8 cellular contexts compared by ENCODE assay signal in genomic region chr10:88152720-88153119, GRCh38.
DNase-seq lines count a peak whose midpoint lies in the region; ATAC-seq, FAIRE-seq and TF ChIP-seq lines count a peak whose summit lies in the region.

No MANE protein-coding gene starts in this region.

- H3K4me1 ChIP-seq in mammary epithelial cell (ENCODE audit: insufficient read depth, low read length) = peaks cover 57% of the 10 kb centered on the region
- H3K4me1 ChIP-seq in small intestine (ENCODE audit: control insufficient read depth in 2 of 2, insufficient read depth in 1 of 2, low read depth in 1 of 2, low read length in 1 of 2) = peaks cover 0 to 5% of the 10 kb centered on the region in 2 donors
- H3K4me1 ChIP-seq in uterus = peaks cover 2 to 5% of the 10 kb centered on the region in 2 donors

- no peak for TF ChIP-seq POLR2A in uterus (IDR thresholded peaks at IDR 0.05)

- H2AFZ ChIP-seq in mammary epithelial cell (ENCODE audit: low read depth, low read length) = peak overlapping the region; percentile 45

- ATAC-seq in GM18502 (IDR thresholded peaks at IDR 0.05; ENCODE audit: poor library complexity, unreplicated experiment) (peak; percentile 94), HG02759 (IDR thresholded peaks at IDR 0.05; ENCODE audit: unreplicated experiment) (peak; percentile 84)

- TF ChIP-seq CTCF in mammary epithelial cell (conservative IDR thresholded peaks at IDR 0.05 in 1 of 2, IDR thresholded peaks at IDR 0.05 in 1 of 2; ENCODE audit: extremely low read depth in 1 of 2, insufficient read depth in 1 of 2, low read depth in 1 of 2, low read length in 2 of 2) (no peak), uterus (IDR thresholded peaks at IDR 0.05) (no peak)

- dilution Hi-C loops in mammary epithelial cell (cut with HindIII; ENCODE audit: low sequenced_read_pairs) = no loop called here

- H3K4me3 ChIP-seq in mammary epithelial cell (replicated peaks in 1 of 3; ENCODE audit: insufficient read depth in 1 of 3, low read depth in 2 of 3, low read length in 3 of 3) (no peak overlapping the region), small intestine (ENCODE audit: low read depth in 1 of 2, low read length in 2 of 2) (no peak overlapping the region), uterus (no peak overlapping the region)

- H3K36me3 ChIP-seq in mammary epithelial cell (ENCODE audit: insufficient read depth, low read length) (no peaks in the 10 kb centered on the region), small intestine (ENCODE audit: control insufficient read depth in 2 of 2, insufficient read depth in 2 of 2, low read length in 2 of 2) (no peaks in the 10 kb centered on the region), uterus (no peaks in the 10 kb centered on the region)

- no peak for FAIRE-seq in small intestine (lab: Jason Lieb, UNC)

- in situ Hi-C loops in mammary epithelial cell (cut with MboI; ENCODE audit: low sequenced_read_pairs in 2 of 2) = no loop called here

- CTCF ChIA-PET in mammary epithelial cell (lab: Charles Lee; ENCODE audit: low non-redundant PET) = no interaction called here

- no peak overlapping the region for H3K9ac ChIP-seq in mammary epithelial cell (ENCODE audit: insufficient read depth, low read length)

- H3K4me2 ChIP-seq in mammary epithelial cell (ENCODE audit: insufficient read depth, low read depth, low read length) = peak overlapping the region; percentile 26

- peak overlapping the region; percentile 75 for H3K27ac ChIP-seq in mammary epithelial cell (ENCODE audit: insufficient read depth, low read depth, low read length)
- H3K27ac ChIP-seq in small intestine (ENCODE audit: low read depth in 1 of 2, low read length in 1 of 2) = peak overlapping the region; percentile 24 to 47
- H3K27ac ChIP-seq in uterus = no peak overlapping the region

- peak; percentile 11 for DNase-seq in SK-N-DZ (ENCODE audit: low spot score)
- DNase-seq in mammary epithelial cell = peak; percentile 96
- peak; percentile 19 for DNase-seq in small intestine
- no peak for DNase-seq in uterus
- no peak for DNase-seq in effector CD8-positive, alpha-beta T cell (lab: John Stamatoyannopoulos, UW)
- no peak for DNase-seq in NCI-H146 treated with DMSO at 0.1 percent for 48 hours (lab: John Stamatoyannopoulos, UW; ENCODE audit: unreplicated experiment)

- intact Hi-C loops in mammary epithelial cell (cut with micrococcal nuclease) (loop anchor here (2.0 to 5.0 kb wide), 2 partner anchors 60 to 290 kb away; partner anchors contain the start of genes KLLN and PTEN), uterus (cut with DNase I; ENCODE audit: low total_unique reads) (no loop called here)

- TSS peak; percentile 94 for BruUV-seq in mammary epithelial cell (replicated peaks; lab: Mats Ljungman, UMichigan)

- no peaks in the 10 kb centered on the region for H3K27me3 ChIP-seq in mammary epithelial cell (ENCODE audit: insufficient read depth, low read length)
- no peaks in the 10 kb centered on the region for H3K27me3 ChIP-seq in small intestine (ENCODE audit: control insufficient read depth in 2 of 2, insufficient read depth in 2 of 2, low read length in 2 of 2)
- H3K27me3 ChIP-seq in uterus = no peaks in the 10 kb centered on the region

- 0% methylated on average over 1 of the region's 1 CpG for WGBS in mammary epithelial cell (ENCODE audit: low coverage, missing lambda C conversion rate)
- 33 to 64% (median 48%) methylated on average over 1 of the region's 1 CpG for WGBS in small intestine, 3 donors

- H3K9me3 ChIP-seq in mammary epithelial cell (replicated peaks; ENCODE audit: insufficient read depth, low read length) (no peaks in the 10 kb centered on the region), small intestine (ENCODE audit: control insufficient read depth, low read depth) (no peaks in the 10 kb centered on the region), uterus (no peaks in the 10 kb centered on the region)

- no peaks in the 10 kb centered on the region for H4K20me1 ChIP-seq in mammary epithelial cell (ENCODE audit: insufficient read depth, low read length)

- no peaks in the 10 kb centered on the region for H3K79me2 ChIP-seq in mammary epithelial cell (ENCODE audit: insufficient read depth, low read length)

Comparison
In these comparisons a context has a peak if more than half of its experiments do, and no peak if none do; other contexts are left out.
1. DNase-seq: peak in SK-N-DZ (single experiment), mammary epithelial cell (single experiment) and small intestine (single experiment); none in uterus (0 of 2), effector CD8-positive, alpha-beta T cell (single experiment) and NCI-H146 treated with DMSO at 0.1 percent for 48 hours (single experiment).
2. H3K27ac ChIP-seq: peak in mammary epithelial cell (single experiment) and small intestine (2 of 2); none in uterus (0 of 2).